In the genomic region with DNA sequence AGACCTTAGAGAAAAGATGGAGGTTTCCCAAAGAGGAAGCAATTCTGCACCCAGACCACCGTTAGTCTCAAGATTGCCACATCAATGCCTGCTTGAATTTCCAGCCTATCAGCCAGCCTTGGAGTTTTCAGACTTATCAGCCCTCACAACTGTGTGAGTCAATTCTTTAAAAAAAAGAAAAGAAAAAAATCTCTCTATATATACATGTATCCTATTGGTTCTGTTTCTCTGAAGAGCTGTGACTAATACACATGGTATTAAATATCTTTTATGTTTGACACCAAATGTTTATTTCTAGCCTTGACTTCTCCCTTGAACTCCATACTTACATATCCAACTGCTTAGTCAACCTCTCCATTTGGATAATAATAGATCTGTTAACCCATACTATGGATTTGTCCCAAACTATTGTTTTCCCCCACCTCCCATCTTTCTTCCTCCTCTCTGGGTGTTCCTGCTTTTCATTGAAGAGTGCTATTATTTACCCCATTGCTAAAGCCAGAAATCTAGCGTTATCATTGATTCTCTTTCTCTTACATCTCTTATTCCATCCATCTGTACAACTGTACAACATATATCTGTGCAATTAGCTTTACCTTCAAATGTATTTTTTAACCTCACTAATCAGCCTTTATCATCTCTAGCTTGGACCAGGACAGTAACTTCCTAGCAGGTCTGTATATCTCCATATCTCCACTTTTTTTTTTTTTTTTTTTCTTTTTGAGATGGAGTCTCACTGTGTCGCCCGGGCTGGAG, we compare ENCODE assay signal across 1 cellular context.
TF ChIP-seq lines count a peak whose summit lies in the region.

No MANE protein-coding gene starts in this region.

TF ChIP-seq in K562, 482 proteins besides CTCF, POLR2A, EP300 and RAD21 (continued from another document):
- TF ChIP-seq, protein P1, sequence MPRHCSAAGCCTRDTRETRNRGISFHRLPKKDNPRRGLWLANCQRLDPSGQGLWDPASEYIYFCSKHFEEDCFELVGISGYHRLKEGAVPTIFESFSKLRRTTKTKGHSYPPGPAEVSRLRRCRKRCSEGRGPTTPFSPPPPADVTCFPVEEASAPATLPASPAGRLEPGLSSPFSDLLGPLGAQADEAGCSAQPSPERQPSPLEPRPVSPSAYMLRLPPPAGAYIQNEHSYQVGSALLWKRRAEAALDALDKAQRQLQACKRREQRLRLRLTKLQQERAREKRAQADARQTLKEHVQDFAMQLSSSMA (CRISPR knock-in tag; IDR thresholded peaks at IDR 0.05), result no peak
- TF ChIP-seq CCAR2 (IDR thresholded peaks at IDR 0.05; ENCODE audit: low read depth, low read length), result no peak
TF ChIP-seq in K562: peak in this region for 7.
